Comparison of ENCODE assay signal across 1 cellular context in the genomic region with DNA sequence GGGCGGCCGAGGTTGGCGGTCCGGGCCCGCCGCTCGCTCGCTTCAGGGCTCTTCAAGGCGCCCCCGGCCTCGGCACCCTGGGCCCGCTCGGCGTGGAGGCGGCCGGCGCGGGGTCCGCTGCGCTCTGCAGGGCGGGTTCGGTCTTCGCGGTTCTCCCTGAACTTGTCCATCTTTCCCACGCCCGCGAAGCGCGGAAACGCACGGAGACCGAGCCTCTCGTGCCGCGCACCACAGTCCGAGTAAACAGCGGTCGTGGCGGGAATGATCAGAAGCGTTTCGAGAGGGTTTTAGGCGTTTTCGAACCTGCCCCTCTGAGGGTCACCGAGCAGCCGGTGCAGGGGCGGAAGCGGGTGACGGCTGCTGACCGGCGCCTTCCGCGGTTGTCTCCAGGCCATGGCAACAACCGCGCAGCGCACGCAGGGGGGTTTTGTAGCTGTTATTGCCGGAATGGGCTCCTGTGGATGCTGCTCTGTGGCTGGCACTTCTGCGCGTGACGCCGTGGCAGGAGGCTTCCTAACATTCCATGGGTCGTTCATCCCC.
TF ChIP-seq lines count a peak whose summit lies in the region.

No MANE protein-coding gene starts in this region.

TF ChIP-seq in K562, 482 proteins besides CTCF, POLR2A, EP300 and RAD21 (continued from another document and continues in another):
- TF ChIP-seq, protein P1, sequence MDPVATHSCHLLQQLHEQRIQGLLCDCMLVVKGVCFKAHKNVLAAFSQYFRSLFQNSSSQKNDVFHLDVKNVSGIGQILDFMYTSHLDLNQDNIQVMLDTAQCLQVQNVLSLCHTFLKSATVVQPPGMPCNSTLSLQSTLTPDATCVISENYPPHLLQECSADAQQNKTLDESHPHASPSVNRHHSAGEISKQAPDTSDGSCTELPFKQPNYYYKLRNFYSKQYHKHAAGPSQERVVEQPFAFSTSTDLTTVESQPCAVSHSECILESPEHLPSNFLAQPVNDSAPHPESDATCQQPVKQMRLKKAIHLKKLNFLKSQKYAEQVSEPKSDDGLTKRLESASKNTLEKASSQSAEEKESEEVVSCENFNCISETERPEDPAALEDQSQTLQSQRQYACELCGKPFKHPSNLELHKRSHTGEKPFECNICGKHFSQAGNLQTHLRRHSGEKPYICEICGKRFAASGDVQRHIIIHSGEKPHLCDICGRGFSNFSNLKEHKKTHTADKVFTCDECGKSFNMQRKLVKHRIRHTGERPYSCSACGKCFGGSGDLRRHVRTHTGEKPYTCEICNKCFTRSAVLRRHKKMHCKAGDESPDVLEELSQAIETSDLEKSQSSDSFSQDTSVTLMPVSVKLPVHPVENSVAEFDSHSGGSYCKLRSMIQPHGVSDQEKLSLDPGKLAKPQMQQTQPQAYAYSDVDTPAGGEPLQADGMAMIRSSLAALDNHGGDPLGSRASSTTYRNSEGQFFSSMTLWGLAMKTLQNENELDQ (CRISPR knock-in tag; IDR thresholded peaks at IDR 0.05; ENCODE audit: borderline replicate concordance): no peak
- TF ChIP-seq, protein P2, sequence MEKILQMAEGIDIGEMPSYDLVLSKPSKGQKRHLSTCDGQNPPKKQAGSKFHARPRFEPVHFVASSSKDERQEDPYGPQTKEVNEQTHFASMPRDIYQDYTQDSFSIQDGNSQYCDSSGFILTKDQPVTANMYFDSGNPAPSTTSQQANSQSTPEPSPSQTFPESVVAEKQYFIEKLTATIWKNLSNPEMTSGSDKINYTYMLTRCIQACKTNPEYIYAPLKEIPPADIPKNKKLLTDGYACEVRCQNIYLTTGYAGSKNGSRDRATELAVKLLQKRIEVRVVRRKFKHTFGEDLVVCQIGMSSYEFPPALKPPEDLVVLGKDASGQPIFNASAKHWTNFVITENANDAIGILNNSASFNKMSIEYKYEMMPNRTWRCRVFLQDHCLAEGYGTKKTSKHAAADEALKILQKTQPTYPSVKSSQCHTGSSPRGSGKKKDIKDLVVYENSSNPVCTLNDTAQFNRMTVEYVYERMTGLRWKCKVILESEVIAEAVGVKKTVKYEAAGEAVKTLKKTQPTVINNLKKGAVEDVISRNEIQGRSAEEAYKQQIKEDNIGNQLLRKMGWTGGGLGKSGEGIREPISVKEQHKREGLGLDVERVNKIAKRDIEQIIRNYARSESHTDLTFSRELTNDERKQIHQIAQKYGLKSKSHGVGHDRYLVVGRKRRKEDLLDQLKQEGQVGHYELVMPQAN (IDR thresholded peaks at IDR 0.05; ENCODE audit: borderline replicate concordance): no peak
- TF ChIP-seq ZNF764 (CRISPR knock-in tag; IDR thresholded peaks at IDR 0.05; ENCODE audit: low read depth) (no peak), ZNF699 (CRISPR knock-in tag; IDR thresholded peaks at IDR 0.05; ENCODE audit: insufficient replicate concordance) (no peak), BRD4 (IDR thresholded peaks at IDR 0.05) (no peak), DACH1 (IDR thresholded peaks at IDR 0.05; ENCODE audit: partially characterized antibody) (no peak), KHSRP (IDR thresholded peaks at IDR 0.05) (no peak), ZFPM2 (CRISPR knock-in tag; IDR thresholded peaks at IDR 0.05) (no peak), COPS2 (conservative IDR thresholded peaks at IDR 0.05) (no peak), NFE2L1 (tag; IDR thresholded peaks at IDR 0.05; ENCODE audit: borderline replicate concordance, low read depth) (no peak), GABPB1 (CRISPR knock-in tag; IDR thresholded peaks at IDR 0.05) (no peak), ZNF780A (CRISPR knock-in tag; IDR thresholded peaks at IDR 0.05) (no peak), MEF2D (tag; conservative IDR thresholded peaks at IDR 0.05; ENCODE audit: low read depth) (no peak), FOXK2 (conservative IDR thresholded peaks at IDR 0.05 in 1 of 2, IDR thresholded peaks at IDR 0.05 in 1 of 2; ENCODE audit: low read depth in 2 of 2) (no peak), ZNF24 (IDR thresholded peaks at IDR 0.05) (0 out of 2 replicates have a peak, but pooled peaks have one; percentile 2), GTF2E2 (tag; IDR thresholded peaks at IDR 0.05) (peak; percentile 9; the same call in 1 of the 2 replicates), ZNF324 (CRISPR knock-in tag; IDR thresholded peaks at IDR 0.05) (no peak), TBL1XR1 (IDR thresholded peaks at IDR 0.05; ENCODE audit: low read length in 2 of 2) (no peak), HNRNPK (IDR thresholded peaks at IDR 0.05; ENCODE audit: low read depth, low read length, poor library complexity, severe bottlenecking) (no peak), SREBF2 (CRISPR knock-in tag; IDR thresholded peaks at IDR 0.05) (no peak), BDP1 (IDR thresholded peaks at IDR 0.05; ENCODE audit: insufficient read depth, insufficient read length) (no peak)
- TF ChIP-seq, protein P3, sequence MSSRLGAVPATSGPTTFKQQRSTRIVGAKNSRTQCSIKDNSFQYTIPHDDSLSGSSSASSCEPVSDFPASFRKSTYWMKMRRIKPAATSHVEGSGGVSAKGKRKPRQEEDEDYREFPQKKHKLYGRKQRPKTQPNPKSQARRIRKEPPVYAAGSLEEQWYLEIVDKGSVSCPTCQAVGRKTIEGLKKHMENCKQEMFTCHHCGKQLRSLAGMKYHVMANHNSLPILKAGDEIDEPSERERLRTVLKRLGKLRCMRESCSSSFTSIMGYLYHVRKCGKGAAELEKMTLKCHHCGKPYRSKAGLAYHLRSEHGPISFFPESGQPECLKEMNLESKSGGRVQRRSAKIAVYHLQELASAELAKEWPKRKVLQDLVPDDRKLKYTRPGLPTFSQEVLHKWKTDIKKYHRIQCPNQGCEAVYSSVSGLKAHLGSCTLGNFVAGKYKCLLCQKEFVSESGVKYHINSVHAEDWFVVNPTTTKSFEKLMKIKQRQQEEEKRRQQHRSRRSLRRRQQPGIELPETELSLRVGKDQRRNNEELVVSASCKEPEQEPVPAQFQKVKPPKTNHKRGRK (tag; IDR thresholded peaks at IDR 0.05): no peak
- TF ChIP-seq, protein P4, sequence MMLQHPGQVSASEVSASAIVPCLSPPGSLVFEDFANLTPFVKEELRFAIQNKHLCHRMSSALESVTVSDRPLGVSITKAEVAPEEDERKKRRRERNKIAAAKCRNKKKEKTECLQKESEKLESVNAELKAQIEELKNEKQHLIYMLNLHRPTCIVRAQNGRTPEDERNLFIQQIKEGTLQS (IDR thresholded peaks at IDR 0.05): no peak
- TF ChIP-seq, protein P4 (CRISPR knock-in tag; conservative IDR thresholded peaks at IDR 0.05): no peak; the same call in 1 of the 2 replicates
- TF ChIP-seq, protein P5, sequence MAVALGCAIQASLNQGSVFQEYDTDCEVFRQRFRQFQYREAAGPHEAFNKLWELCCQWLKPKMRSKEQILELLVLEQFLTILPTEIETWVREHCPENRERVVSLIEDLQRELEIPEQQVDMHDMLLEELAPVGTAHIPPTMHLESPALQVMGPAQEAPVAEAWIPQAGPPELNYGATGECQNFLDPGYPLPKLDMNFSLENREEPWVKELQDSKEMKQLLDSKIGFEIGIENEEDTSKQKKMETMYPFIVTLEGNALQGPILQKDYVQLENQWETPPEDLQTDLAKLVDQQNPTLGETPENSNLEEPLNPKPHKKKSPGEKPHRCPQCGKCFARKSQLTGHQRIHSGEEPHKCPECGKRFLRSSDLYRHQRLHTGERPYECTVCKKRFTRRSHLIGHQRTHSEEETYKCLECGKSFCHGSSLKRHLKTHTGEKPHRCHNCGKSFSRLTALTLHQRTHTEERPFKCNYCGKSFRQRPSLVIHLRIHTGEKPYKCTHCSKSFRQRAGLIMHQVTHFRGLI (CRISPR knock-in tag; IDR thresholded peaks at IDR 0.05): no peak
- TF ChIP-seq, protein P6, sequence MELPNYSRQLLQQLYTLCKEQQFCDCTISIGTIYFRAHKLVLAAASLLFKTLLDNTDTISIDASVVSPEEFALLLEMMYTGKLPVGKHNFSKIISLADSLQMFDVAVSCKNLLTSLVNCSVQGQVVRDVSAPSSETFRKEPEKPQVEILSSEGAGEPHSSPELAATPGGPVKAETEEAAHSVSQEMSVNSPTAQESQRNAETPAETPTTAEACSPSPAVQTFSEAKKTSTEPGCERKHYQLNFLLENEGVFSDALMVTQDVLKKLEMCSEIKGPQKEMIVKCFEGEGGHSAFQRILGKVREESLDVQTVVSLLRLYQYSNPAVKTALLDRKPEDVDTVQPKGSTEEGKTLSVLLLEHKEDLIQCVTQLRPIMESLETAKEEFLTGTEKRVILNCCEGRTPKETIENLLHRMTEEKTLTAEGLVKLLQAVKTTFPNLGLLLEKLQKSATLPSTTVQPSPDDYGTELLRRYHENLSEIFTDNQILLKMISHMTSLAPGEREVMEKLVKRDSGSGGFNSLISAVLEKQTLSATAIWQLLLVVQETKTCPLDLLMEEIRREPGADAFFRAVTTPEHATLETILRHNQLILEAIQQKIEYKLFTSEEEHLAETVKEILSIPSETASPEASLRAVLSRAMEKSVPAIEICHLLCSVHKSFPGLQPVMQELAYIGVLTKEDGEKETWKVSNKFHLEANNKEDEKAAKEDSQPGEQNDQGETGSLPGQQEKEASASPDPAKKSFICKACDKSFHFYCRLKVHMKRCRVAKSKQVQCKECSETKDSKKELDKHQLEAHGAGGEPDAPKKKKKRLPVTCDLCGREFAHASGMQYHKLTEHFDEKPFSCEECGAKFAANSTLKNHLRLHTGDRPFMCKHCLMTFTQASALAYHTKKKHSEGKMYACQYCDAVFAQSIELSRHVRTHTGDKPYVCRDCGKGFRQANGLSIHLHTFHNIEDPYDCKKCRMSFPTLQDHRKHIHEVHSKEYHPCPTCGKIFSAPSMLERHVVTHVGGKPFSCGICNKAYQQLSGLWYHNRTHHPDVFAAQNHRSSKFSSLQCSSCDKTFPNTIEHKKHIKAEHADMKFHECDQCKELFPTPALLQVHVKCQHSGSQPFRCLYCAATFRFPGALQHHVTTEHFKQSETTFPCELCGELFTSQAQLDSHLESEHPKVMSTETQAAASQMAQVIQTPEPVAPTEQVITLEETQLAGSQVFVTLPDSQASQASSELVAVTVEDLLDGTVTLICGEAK (IDR thresholded peaks at IDR 0.05): no peak
- TF ChIP-seq, protein P6 (CRISPR knock-in tag; IDR thresholded peaks at IDR 0.05): no peak
- TF ChIP-seq, protein P7, sequence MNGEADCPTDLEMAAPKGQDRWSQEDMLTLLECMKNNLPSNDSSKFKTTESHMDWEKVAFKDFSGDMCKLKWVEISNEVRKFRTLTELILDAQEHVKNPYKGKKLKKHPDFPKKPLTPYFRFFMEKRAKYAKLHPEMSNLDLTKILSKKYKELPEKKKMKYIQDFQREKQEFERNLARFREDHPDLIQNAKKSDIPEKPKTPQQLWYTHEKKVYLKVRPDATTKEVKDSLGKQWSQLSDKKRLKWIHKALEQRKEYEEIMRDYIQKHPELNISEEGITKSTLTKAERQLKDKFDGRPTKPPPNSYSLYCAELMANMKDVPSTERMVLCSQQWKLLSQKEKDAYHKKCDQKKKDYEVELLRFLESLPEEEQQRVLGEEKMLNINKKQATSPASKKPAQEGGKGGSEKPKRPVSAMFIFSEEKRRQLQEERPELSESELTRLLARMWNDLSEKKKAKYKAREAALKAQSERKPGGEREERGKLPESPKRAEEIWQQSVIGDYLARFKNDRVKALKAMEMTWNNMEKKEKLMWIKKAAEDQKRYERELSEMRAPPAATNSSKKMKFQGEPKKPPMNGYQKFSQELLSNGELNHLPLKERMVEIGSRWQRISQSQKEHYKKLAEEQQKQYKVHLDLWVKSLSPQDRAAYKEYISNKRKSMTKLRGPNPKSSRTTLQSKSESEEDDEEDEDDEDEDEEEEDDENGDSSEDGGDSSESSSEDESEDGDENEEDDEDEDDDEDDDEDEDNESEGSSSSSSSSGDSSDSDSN (IDR thresholded peaks at IDR 0.05; ENCODE audit: borderline replicate concordance in 1 of 2, low read depth in 2 of 2, low read length in 2 of 2): peak in 1 of 2 experiments; percentile 18; a peak in 1 of 4 replicates
- TF ChIP-seq, protein P8, sequence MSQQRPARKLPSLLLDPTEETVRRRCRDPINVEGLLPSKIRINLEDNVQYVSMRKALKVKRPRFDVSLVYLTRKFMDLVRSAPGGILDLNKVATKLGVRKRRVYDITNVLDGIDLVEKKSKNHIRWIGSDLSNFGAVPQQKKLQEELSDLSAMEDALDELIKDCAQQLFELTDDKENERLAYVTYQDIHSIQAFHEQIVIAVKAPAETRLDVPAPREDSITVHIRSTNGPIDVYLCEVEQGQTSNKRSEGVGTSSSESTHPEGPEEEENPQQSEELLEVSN (IDR thresholded peaks at IDR 0.05; ENCODE audit: borderline replicate concordance in 1 of 2, extremely low read depth in 1 of 2, insufficient read depth in 1 of 2, insufficient read length in 1 of 2, low read depth in 1 of 2, low read length in 1 of 2, poor library complexity in 1 of 2, severe bottlenecking in 1 of 2): peak in 1 of 2 experiments; percentile 18
